Comparison of ENCODE assay signal across 8 cellular contexts in genomic region chr3:66490214-66490613, GRCh38. TPM values are rescaled to one million over a fixed set of nuclear protein-coding genes. Genes with fewer than 3 reads are reported as not detected.
DNase-seq lines count a peak whose midpoint lies in the region; TF ChIP-seq lines count a peak whose summit lies in the region.

No MANE protein-coding gene starts in this region.

- H3K36me3 ChIP-seq in KOPT-K1 (ENCODE audit: insufficient read depth, low read length) (no peaks in the 10 kb centered on the region), spleen (no peaks in the 10 kb centered on the region)
- H3K36me3 ChIP-seq in effector memory CD4-positive, alpha-beta T cell (ENCODE audit: control insufficient read depth, insufficient read depth, low read length) = no peaks in the 10 kb centered on the region

- peak overlapping the region; percentile 1 for H3K4me3 ChIP-seq in effector memory CD4-positive, alpha-beta T cell (ENCODE audit: insufficient read depth, low read depth, low read length, poor library complexity, severe bottlenecking)
- H3K4me3 ChIP-seq in spleen = peak overlapping the region in 1 of 8 donors; percentile 1

- no peaks in the 10 kb centered on the region for H3K27me3 ChIP-seq in effector memory CD4-positive, alpha-beta T cell (replicated peaks; ENCODE audit: control insufficient read depth, insufficient read depth, low read length, poor library complexity, severe bottlenecking)
- no peaks in the 10 kb centered on the region for H3K27me3 ChIP-seq in spleen (replicated peaks in 1 of 7)

- POLR2A ChIA-PET in RWPE1 (lab: Yijun Ruan, JAX; ENCODE audit: low non-redundant PET) = no interaction called here

- 9 to 19% (median 12%) methylated on average over 4 of the region's 4 CpGs for WGBS in spleen, 5 donors

- peaks cover 44% of the 10 kb centered on the region for H3K4me1 ChIP-seq in effector memory CD4-positive, alpha-beta T cell (ENCODE audit: control insufficient read depth, insufficient read depth, low read length, poor library complexity, severe bottlenecking)
- peaks cover 0 to 67% (median 30%) of the 10 kb centered on the region in 6 donors for H3K4me1 ChIP-seq in spleen

- intact Hi-C loops in spleen (cut with DNase I; ENCODE audit: low total_unique reads) = no loop called here

- CTCF ChIA-PET in RWPE1 (lab: Yijun Ruan, JAX) = interaction anchor here (0.6 kb wide), 1 partner anchor 31 kb away, joined by 3 read pairs; no protein-coding TSS in a partner anchor

- TF ChIP-seq POLR2A in spleen (IDR thresholded peaks at IDR 0.05) = no peak

- H3K27ac ChIP-seq in KOPT-K1 (ENCODE audit: low read depth, low read length, poor library complexity, severe bottlenecking) (peak overlapping the region; percentile 40), spleen (peak overlapping the region in 5 of 8 donors; percentile 29 to 52 (median 47)), RWPE1 (no peak overlapping the region)
- H3K27ac ChIP-seq in effector memory CD4-positive, alpha-beta T cell (ENCODE audit: insufficient read depth, low read length, poor library complexity, severe bottlenecking) = peak overlapping the region; percentile 34

- H3K9me3 ChIP-seq in KOPT-K1 (ENCODE audit: insufficient read depth, low read length, poor library complexity, severe bottlenecking) = no peaks in the 10 kb centered on the region
- H3K9me3 ChIP-seq in effector memory CD4-positive, alpha-beta T cell (ENCODE audit: control insufficient read depth, low read length) = no peaks in the 10 kb centered on the region
- no peaks in the 10 kb centered on the region for H3K9me3 ChIP-seq in spleen

- TF ChIP-seq CTCF in spleen (IDR thresholded peaks at IDR 0.05 in 8 of 11, conservative IDR thresholded peaks at IDR 0.05 in 3 of 11) (no peak), RWPE1 (conservative IDR thresholded peaks at IDR 0.05; ENCODE audit: low read depth) (no peak)

- DNase-seq in SIG-M5 treated with dmso at 0.1 percent for 504 hours (lab: John Stamatoyannopoulos, UW; ENCODE audit: unreplicated experiment) = peak; percentile 30
- DNase-seq in SIG-M5 (lab: John Stamatoyannopoulos, UW) = no peak
- DNase-seq in effector memory CD4-positive, alpha-beta T cell = no peak
- DNase-seq in spleen = no peak
- DNase-seq in RWPE1 (ENCODE audit: low spot score) = no peak
- DNase-seq in dedifferentiated amniotic fluid mesenchymal stem cell (ENCODE audit: extremely low spot score) = no peak
- DNase-seq in COLO829 (ENCODE audit: low spot score) = no peak

RNA-seq across cellular contexts. Expression of gene LRIG1, which starts 10.6 kb away (rescaled TPM):
- total RNA-seq in spleen = 10 to 100 TPM; 10.6 to 19.7 (median 12.4) TPM
- 10 to 100 TPM in 1 of 3 donors, 1 to 10 TPM in 2; 5.9 to 10.6 (median 8.6) TPM for polyA plus RNA-seq in spleen
